In the genomic region with DNA sequence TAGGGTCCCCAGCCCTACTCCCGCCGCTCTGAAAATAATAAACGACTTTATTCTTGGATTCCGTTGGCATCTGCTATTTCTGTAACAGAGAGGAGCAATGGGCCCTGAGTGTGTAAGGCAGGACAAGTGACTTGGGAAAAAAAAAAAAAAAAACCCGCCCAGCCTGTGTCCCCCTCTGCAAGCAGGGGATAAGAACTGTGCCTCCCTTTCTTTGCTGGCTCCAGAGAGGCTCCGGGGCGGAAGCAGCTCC, we compare ENCODE assay signal across 8 cellular contexts. TPM values are rescaled to one million over a fixed set of nuclear protein-coding genes. Genes with fewer than 3 reads are reported as not detected.
DNase-seq lines count a peak whose midpoint lies in the region; TF ChIP-seq lines count a peak whose summit lies in the region.

No MANE protein-coding gene starts in this region.

- in situ Hi-C loops in mammary epithelial cell (cut with MboI; ENCODE audit: low sequenced_read_pairs in 2 of 2), result no loop called here

- peaks cover 24% of the 10 kb centered on the region for H3K79me2 ChIP-seq in mammary epithelial cell (ENCODE audit: insufficient read depth, low read length)

- dilution Hi-C loops in mammary epithelial cell (cut with HindIII; ENCODE audit: low sequenced_read_pairs), result no loop called here

- CTCF ChIA-PET in mammary epithelial cell (lab: Charles Lee; ENCODE audit: low non-redundant PET), result no interaction called here

- H2AFZ ChIP-seq in mammary epithelial cell (ENCODE audit: low read depth, low read length), result peak overlapping the region; percentile 85

- peak overlapping the region; percentile 62 to 96 (median 64) for H3K4me3 ChIP-seq in mammary epithelial cell (replicated peaks in 1 of 3; ENCODE audit: insufficient read depth in 1 of 3, low read depth in 2 of 3, low read length in 3 of 3)
- H3K4me3 ChIP-seq in mesodermal cell (ENCODE audit: extremely low read depth, insufficient read depth, low read length, poor library complexity, severe bottlenecking), result peak overlapping the region; percentile 54

- H3K36me3 ChIP-seq in mammary epithelial cell (ENCODE audit: insufficient read depth, low read length) (no peaks in the 10 kb centered on the region), mesodermal cell (ENCODE audit: control insufficient read depth, insufficient read depth, low read length) (peaks cover 2% of the 10 kb centered on the region)

- peaks cover 59% of the 10 kb centered on the region for H3K4me1 Mint-ChIP-seq in activated naive CD4-positive, alpha-beta T cell treated with anti-CD3 and anti-CD28 coated beads, Interleukin-2, amount 50 U/mL, for 24 hours

- no peak overlapping the region for H3K9ac ChIP-seq in mammary epithelial cell (ENCODE audit: insufficient read depth, low read length)

- H4K20me1 ChIP-seq in mammary epithelial cell (ENCODE audit: insufficient read depth, low read length), result no peaks in the 10 kb centered on the region

- H3K27ac ChIP-seq in mammary epithelial cell (ENCODE audit: insufficient read depth, low read depth, low read length), result no peak overlapping the region
- peak overlapping the region; percentile 17 for H3K27ac ChIP-seq in mesodermal cell (ENCODE audit: low read depth, low read length, severe bottlenecking)

- no peaks in the 10 kb centered on the region for H3K9me3 ChIP-seq in mammary epithelial cell (replicated peaks; ENCODE audit: insufficient read depth, low read length)
- no peaks in the 10 kb centered on the region for H3K9me3 ChIP-seq in mesodermal cell (ENCODE audit: control insufficient read depth, low read length)

- H3K4me2 ChIP-seq in mammary epithelial cell (ENCODE audit: insufficient read depth, low read depth, low read length), result peak overlapping the region; percentile 89

- WGBS in mammary epithelial cell (ENCODE audit: low coverage, missing lambda C conversion rate), result 14% methylated on average over 7 of the region's 7 CpGs
- 36 to 37% methylated on average over 7 of the region's 7 CpGs for WGBS in mesodermal cell (ENCODE audit: insufficient coverage in 2 of 2), 2 experiments

- H3K27me3 Mint-ChIP-seq in activated naive CD4-positive, alpha-beta T cell treated with anti-CD3 and anti-CD28 coated beads, Interleukin-2, amount 50 U/mL, for 24 hours, result no peaks in the 10 kb centered on the region

- H3K27ac Mint-ChIP-seq in activated naive CD4-positive, alpha-beta T cell treated with anti-CD3 and anti-CD28 coated beads, Interleukin-2, amount 50 U/mL, for 24 hours, result peak overlapping the region; percentile 77

- H3K4me1 ChIP-seq in mammary epithelial cell (ENCODE audit: insufficient read depth, low read length) (peaks cover 43% of the 10 kb centered on the region), mesodermal cell (ENCODE audit: control insufficient read depth, insufficient read depth, low read length, poor library complexity, severe bottlenecking) (peaks cover 11% of the 10 kb centered on the region)

- no peak for DNase-seq in activated naive CD4-positive, alpha-beta T cell (lab: John Stamatoyannopoulos, UW)
- DNase-seq in mammary epithelial cell (no peak), ureter (ENCODE audit: low spot score) (peak; percentile 57), hypothalamus (lab: John Stamatoyannopoulos, UW) (no peak), HPDE6-E6E7 (ENCODE audit: extremely low spot score) (no peak), NCI-H187 (lab: John Stamatoyannopoulos, UW) (no peak)

- no TSS peak for BruUV-seq in mammary epithelial cell (replicated peaks; lab: Mats Ljungman, UMichigan)

- no peaks in the 10 kb centered on the region for H3K36me3 Mint-ChIP-seq in activated naive CD4-positive, alpha-beta T cell treated with anti-CD3 and anti-CD28 coated beads, Interleukin-2, amount 50 U/mL, for 24 hours

- H3K9me3 Mint-ChIP-seq in activated naive CD4-positive, alpha-beta T cell treated with anti-CD3 and anti-CD28 coated beads, Interleukin-2, amount 50 U/mL, for 24 hours, result no peaks in the 10 kb centered on the region

- no peaks in the 10 kb centered on the region for H3K27me3 ChIP-seq in mammary epithelial cell (ENCODE audit: insufficient read depth, low read length)

- TF ChIP-seq CTCF in mammary epithelial cell (conservative IDR thresholded peaks at IDR 0.05 in 1 of 2, IDR thresholded peaks at IDR 0.05 in 1 of 2; ENCODE audit: extremely low read depth in 1 of 2, insufficient read depth in 1 of 2, low read depth in 1 of 2, low read length in 2 of 2), result no peak

- peak overlapping the region; percentile 87 for H3K4me3 Mint-ChIP-seq in activated naive CD4-positive, alpha-beta T cell treated with anti-CD3 and anti-CD28 coated beads, Interleukin-2, amount 50 U/mL, for 24 hours

- intact Hi-C loops in mammary epithelial cell (cut with micrococcal nuclease), result loop anchor here (5.0 kb wide), 1 partner anchor 43 kb away; a partner anchor contains a TSS

RNA-seq across cellular contexts. Expression of a gene that starts 0.5 kb away (rescaled TPM):
- total RNA-seq in mammary epithelial cell (10 to 100 TPM; 10.2 to 15.6 TPM), ureter (44.1 TPM)
- polyA plus RNA-seq in mammary epithelial cell, result 10.9 TPM
- polyA minus RNA-seq in mammary epithelial cell, result 3.1 TPM
- 42.5 TPM for polyA plus RNA-seq in mesodermal cell (2013, experiment 1 of 2)
- polyA plus RNA-seq in mesodermal cell (2013, experiment 2 of 2), result 47.7 TPM

RNA-seq across cellular contexts. Expression of a gene that starts 3.8 kb away (rescaled TPM):
- total RNA-seq in mammary epithelial cell (10 to 100 TPM; 52.5 to 64.7 TPM), ureter (82.7 TPM)
- polyA plus RNA-seq in mammary epithelial cell, result 37.2 TPM
- 61.6 TPM for polyA minus RNA-seq in mammary epithelial cell
- polyA plus RNA-seq in mesodermal cell (2013, experiment 1 of 2), result 35.6 TPM
- polyA plus RNA-seq in mesodermal cell (2013, experiment 2 of 2), result 26.4 TPM

RNA-seq across cellular contexts. Expression of a gene that starts 3.9 kb away (rescaled TPM):
- total RNA-seq in mammary epithelial cell (10 to 100 TPM; 21.5 to 36.0 TPM), ureter (49.4 TPM)
- polyA plus RNA-seq in mammary epithelial cell, result 37.2 TPM
- polyA minus RNA-seq in mammary epithelial cell, result 37.3 TPM
- polyA plus RNA-seq in mesodermal cell (2013, experiment 1 of 2), result 55.6 TPM
- polyA plus RNA-seq in mesodermal cell (2013, experiment 2 of 2), result 42.1 TPM

RNA-seq across cellular contexts. Expression of a gene that starts 4.5 kb away (rescaled TPM):
- total RNA-seq in mammary epithelial cell, result 10 to 100 TPM; 13.0 to 82.7 TPM
- 20.4 TPM for polyA plus RNA-seq in mammary epithelial cell
- 69.9 TPM for polyA minus RNA-seq in mammary epithelial cell
- 45.4 TPM for polyA plus RNA-seq in mesodermal cell (2013, experiment 1 of 2)
- polyA plus RNA-seq in mesodermal cell (2013, experiment 2 of 2), result 44.0 TPM
- total RNA-seq in ureter, result 51.6 TPM

RNA-seq across cellular contexts. Expression of a gene that starts 11.0 kb away (rescaled TPM):
- total RNA-seq in mammary epithelial cell (10 to 100 TPM; 15.5 to 59.6 TPM), ureter (55.7 TPM)
- 55.7 TPM for polyA plus RNA-seq in mammary epithelial cell
- polyA minus RNA-seq in mammary epithelial cell, result 56.6 TPM
- polyA plus RNA-seq in mesodermal cell (2013, experiment 1 of 2), result 71.7 TPM
- 72.1 TPM for polyA plus RNA-seq in mesodermal cell (2013, experiment 2 of 2)
